Comparison of ENCODE assay signal across 8 cellular contexts in genomic region chr6:3259491-3259958, GRCh38. TPM values are rescaled to one million over a fixed set of nuclear protein-coding genes. Genes with fewer than 3 reads are reported as not detected.
A peak's percentile ranks its signal among the peaks of the same experiment; 100 is the strongest.
DNase-seq lines count a peak whose midpoint lies in the region; ATAC-seq, FAIRE-seq and TF ChIP-seq lines count a peak whose summit lies in the region.

No MANE protein-coding gene starts in this region.

- H3K36me3 ChIP-seq in K562 (ENCODE audit: control insufficient read depth, insufficient read depth, low read length): peaks cover 41% of the 10 kb centered on the region

- peaks cover 32% of the 10 kb centered on the region for H4K20me1 ChIP-seq in K562 (replicated peaks; ENCODE audit: control insufficient read depth, insufficient read depth, low read length)

- peak; percentile 31 for ATAC-seq in GM19455 (IDR thresholded peaks at IDR 0.05; ENCODE audit: unreplicated experiment)
- ATAC-seq in HG03469 (IDR thresholded peaks at IDR 0.05; ENCODE audit: unreplicated experiment): peak; percentile 17
- ATAC-seq in K562: peak; percentile 67

- H3K9me3 ChIP-seq in K562 (replicated peaks; ENCODE audit: control insufficient read depth, insufficient read depth, low read depth, low read length): no peaks in the 10 kb centered on the region

- peaks cover 0 to 7% (median 0%) of the 10 kb centered on the region in 3 donors for H3K36me3 Mint-ChIP-seq in immature natural killer cell

- peaks cover 15% of the 10 kb centered on the region for H3K9me1 ChIP-seq in K562 (ENCODE audit: control insufficient read depth, insufficient read depth, low read length)

- no peak for TF ChIP-seq EP300 in K562 (IDR thresholded peaks at IDR 0.05; ENCODE audit: low read length)

- H3K27me3 ChIP-seq in K562 (ENCODE audit: control insufficient read depth in 2 of 2, insufficient read depth in 2 of 2, low read length in 2 of 2): no peaks in the 10 kb centered on the region

- POLR2A ChIA-PET in K562 (lab: Yijun Ruan, JAX): interaction anchor here (0.6 to 2.2 kb wide), 13 partner anchors 13 to 465 kb away, joined by 3 to 9 read pairs (median 5); partner anchors contain the start of genes RIPK1 and TUBB2A

- H3K4me1 ChIP-seq in K562 (replicated peaks in 1 of 2; ENCODE audit: control insufficient read depth in 2 of 2, insufficient read depth in 2 of 2, low read length in 2 of 2): peaks cover 35 to 36% of the 10 kb centered on the region in 2 experiments

- H3K27me3 Mint-ChIP-seq in immature natural killer cell (ENCODE audit: low read depth in 3 of 3): peaks cover 3 to 5% (median 5%) of the 10 kb centered on the region in 3 donors

- TF ChIP-seq POLR2A in K562 (conservative IDR thresholded peaks at IDR 0.05): no peak

- H3K79me2 ChIP-seq in K562 (ENCODE audit: control insufficient read depth, insufficient read depth, low read length): peaks cover 59% of the 10 kb centered on the region

- peak overlapping the region; percentile 89 to 97 (median 94) for H3K4me3 Mint-ChIP-seq in immature natural killer cell

- CTCF ChIA-PET in K562 (lab: Yijun Ruan, JAX; ENCODE audit: low intra/inter-chr PET ratio): interaction anchor here (0.7 to 1.4 kb wide), 2 partner anchors 69 to 133 kb away, joined by 3 to 5 read pairs; no protein-coding TSS in a partner anchor

- peak overlapping the region; percentile 87 for H3K27ac ChIP-seq in K562 (ENCODE audit: extremely low read depth, low read depth, low read length)

- peak overlapping the region; percentile 94 for H3K4me3 ChIP-seq in K562

- peak overlapping the region; percentile 79 to 94 for H3K9ac ChIP-seq in K562 (ENCODE audit: insufficient read depth in 1 of 2, low read depth in 2 of 2, low read length in 2 of 2)

- intact Hi-C loops in K562 (cut with micrococcal nuclease): loop anchor here (2.0 to 10.0 kb wide), 2 partner anchors 133 to 265 kb away; partner anchors contain the start of gene NQO2

- H3K4me2 ChIP-seq in K562 (ENCODE audit: insufficient read depth, low read length): peak overlapping the region; percentile 93

- FAIRE-seq in RCC 7860 (lab: Jason Lieb, UNC): no peak
- peak; percentile 78 for FAIRE-seq in K562 (lab: Jason Lieb, UNC)

- H3K27ac Mint-ChIP-seq in immature natural killer cell: peak overlapping the region; percentile 82 to 96 (median 86)

- no peaks in the 10 kb centered on the region for H3K9me3 Mint-ChIP-seq in immature natural killer cell

- peak in 1 of 2 experiments; percentile 13; a peak in 1 of 4 replicates for TF ChIP-seq RAD21 in K562 (CRISPR knock-in tag; conservative IDR thresholded peaks at IDR 0.05 in 1 of 2, IDR thresholded peaks at IDR 0.05 in 1 of 2)

- no TSS peak for BruUV-seq in K562 (replicated peaks; lab: Mats Ljungman, UMichigan)

- H3K4me1 Mint-ChIP-seq in immature natural killer cell: peaks cover 36 to 42% of the 10 kb centered on the region in 2 donors

- peak; percentile 57 for DNase-seq in EH (ENCODE audit: low read depth)
- peak; percentile 9 for DNase-seq in RCC 7860 (ENCODE audit: low spot score)
- peak in 1 of 4 experiments; percentile 67 for DNase-seq in K562 (ENCODE audit: extremely low read depth in 1 of 4, low spot score in 3 of 4)
- DNase-seq in immature natural killer cell: peak; percentile 12 to 63 (median 20)
- DNase-seq in stimulated activated CD4-positive, alpha-beta T cell treated with anti-CD3 and anti-CD28 coated beads, Interleukin-12 subunit alpha, Interleukin-12 subunit beta, amount 100 ng/mL, for 4 hours: peak; percentile 32
- no peak for DNase-seq in NCI-H187 (lab: John Stamatoyannopoulos, UW)

- peak in 2 of 3 experiments; percentile 32 to 44; a peak in 3 of 6 replicates for TF ChIP-seq CTCF in K562 (IDR thresholded peaks at IDR 0.05 in 2 of 3, conservative IDR thresholded peaks at IDR 0.05 in 1 of 3; ENCODE audit: insufficient read depth in 2 of 3, low read depth in 1 of 3, low read length in 3 of 3)

- in situ Hi-C loops in K562 (cut with MboI): loop anchor here (10.0 kb wide), 1 partner anchor 265 kb away; the partner anchor contains the start of gene NQO2

- peak overlapping the region; percentile 93 for H2AFZ ChIP-seq in K562 (ENCODE audit: low read depth, low read length)

- WGBS in K562 (ENCODE audit: insufficient coverage, low coverage, missing lambda C conversion rate): under 1% methylated on average over 21 of the region's 21 CpGs

TF ChIP-seq in K562, 482 proteins besides CTCF, POLR2A, EP300 and RAD21 (continues in another document):
- TF ChIP-seq NBN (IDR thresholded peaks at IDR 0.05; ENCODE audit: low read depth) (no peak), MLX (CRISPR knock-in tag; conservative IDR thresholded peaks at IDR 0.05) (no peak), DMBX1 (CRISPR knock-in tag; IDR thresholded peaks at IDR 0.05; ENCODE audit: borderline replicate concordance) (no peak), SRSF7 (optimal IDR thresholded peaks at IDR 0.05; ENCODE audit: low read depth, low read length) (no peak), ELF2 (CRISPR knock-in tag; IDR thresholded peaks at IDR 0.05) (0 out of 2 replicates have a peak, but pooled peaks have one; percentile 10), FOXK1 (CRISPR knock-in tag; IDR thresholded peaks at IDR 0.05; ENCODE audit: borderline replicate concordance) (no peak), FOXA1 (IDR thresholded peaks at IDR 0.05; ENCODE audit: borderline replicate concordance) (no peak), HSF4 (CRISPR knock-in tag; IDR thresholded peaks at IDR 0.05; ENCODE audit: borderline replicate concordance) (no peak), HOMEZ (CRISPR knock-in tag; IDR thresholded peaks at IDR 0.05) (no peak), HDGF (IDR thresholded peaks at IDR 0.05) (no peak), ZZZ3 (IDR thresholded peaks at IDR 0.05) (no peak)

RNA-seq across cellular contexts. Expression of gene PSMG4, which starts 0.8 kb away (rescaled TPM):
- 101 and 118 TPM in 2 replicates for total RNA-seq in K562 (2011; cell fraction: chromatin; rRNA removed; ENCODE audit: low replicate concordance)
- total RNA-seq in K562 (2011; cell fraction: nucleolus; rRNA removed): 85.9 and 99.7 TPM in 2 replicates
- 97.7 and 105 TPM in 2 replicates for total RNA-seq in K562 (2011; cell fraction: nucleoplasm; rRNA removed)
- total RNA-seq in K562 (2014; rRNA removed): 123 and 126 TPM in 2 replicates
- 41.4 and 42.7 TPM in 2 replicates for total RNA-seq in K562 (2014; rRNA removed; fragmentation: Illumina TruSeq; extraction: Trizol)
- 52.0 and 56.4 TPM in 2 replicates for total RNA-seq in K562 (2015; rRNA removed; fragmentation: Illumina TruSeq; extraction: Trizol)
- total RNA-seq in K562 (2021): 74.4 and 81.6 TPM in 2 replicates
- polyA plus RNA-seq in K562 (2011; rRNA removed): 62.2 and 64.5 TPM in 2 replicates
- 83.4 and 238 TPM in 2 replicates for polyA plus RNA-seq in K562 (2011; cell fraction: cytosol; rRNA removed)
- polyA plus RNA-seq in K562 (2011; cell fraction: nucleus; rRNA removed): 74.0 and 91.4 TPM in 2 replicates
- 79.5 and 80.8 TPM in 2 replicates for polyA plus RNA-seq in K562 (2012)
- 29.0 and 49.1 TPM in 2 replicates for polyA plus RNA-seq in K562 (2014; fragmentation: Illumina TruSeq; extraction: Trizol)
- 10 to 100 TPM; 12.9 to 19.4 TPM for polyA plus RNA-seq in K562 (2014; fragmentation: Nextera tagmentation; extraction: Ambion mirVana)
- polyA plus RNA-seq in K562 (2014; rRNA removed): 165 and 185 TPM in 2 replicates
- polyA minus RNA-seq in K562 (2011; rRNA and poly(A)+ RNA removed): 30.7 and 32.6 TPM in 2 replicates
- polyA minus RNA-seq in K562 (2011; cell fraction: cytosol; rRNA and poly(A)+ RNA removed): 14.1 and 15.7 TPM in 2 replicates
- polyA minus RNA-seq in K562 (2011; cell fraction: nucleus; rRNA and poly(A)+ RNA removed): 39.4 and 48.7 TPM in 2 replicates
- 10 to 100 TPM; 28.6 to 45.7 (median 29.6) TPM for polyA plus RNA-seq in immature natural killer cell

RNA-seq across cellular contexts. Expression of gene TUBB2B, which starts 32.1 kb away (rescaled TPM):
- 1.7 and 4.6 TPM in 2 replicates for total RNA-seq in K562 (2011; cell fraction: chromatin; rRNA removed; ENCODE audit: low replicate concordance)
- 5.0 and 6.5 TPM in 2 replicates for total RNA-seq in K562 (2011; cell fraction: nucleolus; rRNA removed)
- 3.4 and 3.9 TPM in 2 replicates for total RNA-seq in K562 (2011; cell fraction: nucleoplasm; rRNA removed)
- total RNA-seq in K562 (2014; rRNA removed): 6.4 and 7.3 TPM in 2 replicates
- 1.6 and 2.3 TPM in 2 replicates for total RNA-seq in K562 (2014; rRNA removed; fragmentation: Illumina TruSeq; extraction: Trizol)
- 3.3 and 3.8 TPM in 2 replicates for total RNA-seq in K562 (2015; rRNA removed; fragmentation: Illumina TruSeq; extraction: Trizol)
- total RNA-seq in K562 (2021): 5.1 and 5.8 TPM in 2 replicates
- 9.7 and 14.5 TPM in 2 replicates for polyA plus RNA-seq in K562 (2011; rRNA removed)
- 18.8 and 24.4 TPM in 2 replicates for polyA plus RNA-seq in K562 (2011; cell fraction: cytosol; rRNA removed)
- polyA plus RNA-seq in K562 (2011; cell fraction: nucleus; rRNA removed): 5.8 and 7.2 TPM in 2 replicates
- 9.9 and 11.3 TPM in 2 replicates for polyA plus RNA-seq in K562 (2012)
- polyA plus RNA-seq in K562 (2014; fragmentation: Illumina TruSeq; extraction: Trizol): 4.6 and 9.1 TPM in 2 replicates
- under 1 TPM; 0.11 to 0.18 TPM for polyA plus RNA-seq in K562 (2014; fragmentation: Nextera tagmentation; extraction: Ambion mirVana)
- polyA plus RNA-seq in K562 (2014; rRNA removed): 6.1 and 7.0 TPM in 2 replicates
- 5.1 and 6.2 TPM in 2 replicates for polyA minus RNA-seq in K562 (2011; rRNA and poly(A)+ RNA removed)
- polyA minus RNA-seq in K562 (2011; cell fraction: cytosol; rRNA and poly(A)+ RNA removed): 7.5 and 11.3 TPM in 2 replicates
- polyA minus RNA-seq in K562 (2011; cell fraction: nucleus; rRNA and poly(A)+ RNA removed): 2.7 and 6.1 TPM in 2 replicates
- polyA plus RNA-seq in immature natural killer cell: under 1 TPM in 1 of 3 donors, not detected in 2; 0.11 TPM

Comparison
In these comparisons a context has a peak if more than half of its experiments do, and no peak if none do; other contexts are left out.
1. DNase-seq: peak in EH (single experiment), RCC 7860 (single experiment), immature natural killer cell (3 of 3) and stimulated activated CD4-positive, alpha-beta T cell treated with anti-CD3 and anti-CD28 coated beads, Interleukin-12 subunit alpha, Interleukin-12 subunit beta, amount 100 ng/mL, for 4 hours (single experiment); none in NCI-H187 (0 of 2).
2. ATAC-seq: peak in every context shown above with its lines; median percentile 67 in K562; 31 in GM19455; 17 in HG03469.